20 cellular contexts compared by ENCODE assay signal in genomic region chr1:70760170-70760569, GRCh38.
"Had no signal": no experiment of that assay in that cellular context is flagged by ENCODE, and none has a peak within 500 bp of the region (broad histone marks: within the 10 kb centered on the region; RNA-seq: fewer than 3 reads in every experiment).

No MANE protein-coding gene starts in this region.

- H3K36me3 ChIP-seq: adrenal gland, ascending aorta, ovary, prostate gland, right atrium auricular region, thyroid gland, WERI-Rb-1 had no signal

- H3K4me3 ChIP-seq: adrenal gland, ascending aorta, lung, ovary, prostate gland, right atrium auricular region, thyroid gland had no signal

- H3K27me3 ChIP-seq: adrenal gland, ascending aorta, ovary, right atrium auricular region, thyroid gland had no signal

- H3K27ac ChIP-seq: adrenal gland, ascending aorta, ovary, prostate gland, right atrium auricular region, thyroid gland, WERI-Rb-1 had no signal

- H3K9me3 ChIP-seq: adrenal gland, ascending aorta, ovary, prostate gland, thyroid gland had no signal

- DNase-seq: activated CD4-positive, alpha-beta T cell treated with anti-CD3 and anti-CD28 coated beads, Interleukin-2, amount 10 ng/mL, durations not matched to agents 7 days and 5 days; activated CD4-positive, CD25-positive, alpha-beta regulatory T cell treated with anti-CD3 and anti-CD28 coated beads, Interleukin-2, amount 50 U/mL, for 72 hours; activated CD8-positive, alpha-beta T cell treated with anti-CD3 and anti-CD28 coated beads for 36 hours; activated T-cell treated with anti-CD3 and anti-CD28 coated beads, Interleukin-2, amount 50 U/mL, for 1 hour; adrenal gland; central memory CD4-positive, alpha-beta T cell; effector memory CD4-positive, alpha-beta T cell; ovary; stimulated activated CD4-positive, alpha-beta T cell treated with anti-CD3 and anti-CD28 coated beads, Interleukin-4, amount 100 ng/mL, for 4 hours; stimulated activated naive CD8-positive, alpha-beta T cell treated with anti-CD3 and anti-CD28 coated beads, Interleukin-15, Interleukin-2, amounts not matched to agents 100 U/mL and 50 U/mL, for 24 hours; substantia nigra; thyroid gland; WERI-Rb-1 had no signal

- ATAC-seq: activated CD8-positive, alpha-beta T cell treated with anti-CD3 and anti-CD28 coated beads for 36 hours; activated naive CD4-positive, alpha-beta T cell treated with anti-CD3 and anti-CD28 coated beads, Interleukin-2, amount 50 U/mL, for 72 hours; left lobe of liver; natural killer cell treated with Interleukin-12 subunit alpha and Interleukin-12 subunit beta and Interleukin-15 and Interleukin-18, amount 100 ng/mL, for 72 hours; stimulated activated naive CD8-positive, alpha-beta T cell treated with anti-CD3 and anti-CD28 coated beads, Interleukin-15, Interleukin-2, amounts not matched to agents 100 U/mL and 50 U/mL, for 24 hours had no signal

- H3K4me1 ChIP-seq: adrenal gland, ascending aorta, prostate gland, right atrium auricular region, thyroid gland had no signal
